In the genomic region with DNA sequence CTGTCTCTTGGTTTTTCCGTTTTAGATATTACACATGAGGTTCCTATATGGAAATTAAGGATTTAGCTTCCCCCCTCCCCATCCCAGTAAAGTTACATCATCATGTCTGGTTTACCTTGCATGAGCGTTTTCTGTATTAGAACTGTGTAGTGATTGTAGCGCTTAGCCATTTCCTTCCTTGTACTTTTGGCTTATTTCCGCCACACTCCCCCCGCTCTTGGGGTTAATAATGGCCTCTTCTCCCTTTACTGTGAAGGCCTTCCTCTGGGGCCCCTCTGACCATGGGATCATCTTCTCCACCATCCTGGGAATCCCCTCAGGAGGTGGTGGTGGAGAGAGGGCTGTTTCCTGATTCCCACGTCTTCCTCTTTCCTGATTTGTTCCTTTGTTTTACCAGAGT, we compare ENCODE assay signal across 1 cellular context.
TF ChIP-seq lines count a peak whose summit lies in the region.

No MANE protein-coding gene starts in this region.

TF ChIP-seq in A549, 52 proteins besides CTCF, POLR2A, EP300 and RAD21 (continued from another document):
- TF ChIP-seq, protein P1, sequence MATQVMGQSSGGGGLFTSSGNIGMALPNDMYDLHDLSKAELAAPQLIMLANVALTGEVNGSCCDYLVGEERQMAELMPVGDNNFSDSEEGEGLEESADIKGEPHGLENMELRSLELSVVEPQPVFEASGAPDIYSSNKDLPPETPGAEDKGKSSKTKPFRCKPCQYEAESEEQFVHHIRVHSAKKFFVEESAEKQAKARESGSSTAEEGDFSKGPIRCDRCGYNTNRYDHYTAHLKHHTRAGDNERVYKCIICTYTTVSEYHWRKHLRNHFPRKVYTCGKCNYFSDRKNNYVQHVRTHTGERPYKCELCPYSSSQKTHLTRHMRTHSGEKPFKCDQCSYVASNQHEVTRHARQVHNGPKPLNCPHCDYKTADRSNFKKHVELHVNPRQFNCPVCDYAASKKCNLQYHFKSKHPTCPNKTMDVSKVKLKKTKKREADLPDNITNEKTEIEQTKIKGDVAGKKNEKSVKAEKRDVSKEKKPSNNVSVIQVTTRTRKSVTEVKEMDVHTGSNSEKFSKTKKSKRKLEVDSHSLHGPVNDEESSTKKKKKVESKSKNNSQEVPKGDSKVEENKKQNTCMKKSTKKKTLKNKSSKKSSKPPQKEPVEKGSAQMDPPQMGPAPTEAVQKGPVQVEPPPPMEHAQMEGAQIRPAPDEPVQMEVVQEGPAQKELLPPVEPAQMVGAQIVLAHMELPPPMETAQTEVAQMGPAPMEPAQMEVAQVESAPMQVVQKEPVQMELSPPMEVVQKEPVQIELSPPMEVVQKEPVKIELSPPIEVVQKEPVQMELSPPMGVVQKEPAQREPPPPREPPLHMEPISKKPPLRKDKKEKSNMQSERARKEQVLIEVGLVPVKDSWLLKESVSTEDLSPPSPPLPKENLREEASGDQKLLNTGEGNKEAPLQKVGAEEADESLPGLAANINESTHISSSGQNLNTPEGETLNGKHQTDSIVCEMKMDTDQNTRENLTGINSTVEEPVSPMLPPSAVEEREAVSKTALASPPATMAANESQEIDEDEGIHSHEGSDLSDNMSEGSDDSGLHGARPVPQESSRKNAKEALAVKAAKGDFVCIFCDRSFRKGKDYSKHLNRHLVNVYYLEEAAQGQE (IDR thresholded peaks at IDR 0.05): no peak
- TF ChIP-seq BCL3 (IDR thresholded peaks at IDR 0.05) (no peak), FOSL2 (IDR thresholded peaks at IDR 0.05) (no peak), FOSL2 (CRISPR knock-in tag; IDR thresholded peaks at IDR 0.05) (no peak), ZFP36 (IDR thresholded peaks at IDR 0.05; ENCODE audit: borderline replicate concordance, partially characterized antibody) (no peak), MAFK (IDR thresholded peaks at IDR 0.05; ENCODE audit: partially characterized antibody) (no peak), ZNF302 (CRISPR knock-in tag; IDR thresholded peaks at IDR 0.05) (no peak)
- TF ChIP-seq, protein P2, sequence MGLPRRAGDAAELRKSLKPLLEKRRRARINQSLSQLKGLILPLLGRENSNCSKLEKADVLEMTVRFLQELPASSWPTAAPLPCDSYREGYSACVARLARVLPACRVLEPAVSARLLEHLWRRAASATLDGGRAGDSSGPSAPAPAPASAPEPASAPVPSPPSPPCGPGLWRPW (IDR thresholded peaks at IDR 0.05): no peak
